In the genomic region with DNA sequence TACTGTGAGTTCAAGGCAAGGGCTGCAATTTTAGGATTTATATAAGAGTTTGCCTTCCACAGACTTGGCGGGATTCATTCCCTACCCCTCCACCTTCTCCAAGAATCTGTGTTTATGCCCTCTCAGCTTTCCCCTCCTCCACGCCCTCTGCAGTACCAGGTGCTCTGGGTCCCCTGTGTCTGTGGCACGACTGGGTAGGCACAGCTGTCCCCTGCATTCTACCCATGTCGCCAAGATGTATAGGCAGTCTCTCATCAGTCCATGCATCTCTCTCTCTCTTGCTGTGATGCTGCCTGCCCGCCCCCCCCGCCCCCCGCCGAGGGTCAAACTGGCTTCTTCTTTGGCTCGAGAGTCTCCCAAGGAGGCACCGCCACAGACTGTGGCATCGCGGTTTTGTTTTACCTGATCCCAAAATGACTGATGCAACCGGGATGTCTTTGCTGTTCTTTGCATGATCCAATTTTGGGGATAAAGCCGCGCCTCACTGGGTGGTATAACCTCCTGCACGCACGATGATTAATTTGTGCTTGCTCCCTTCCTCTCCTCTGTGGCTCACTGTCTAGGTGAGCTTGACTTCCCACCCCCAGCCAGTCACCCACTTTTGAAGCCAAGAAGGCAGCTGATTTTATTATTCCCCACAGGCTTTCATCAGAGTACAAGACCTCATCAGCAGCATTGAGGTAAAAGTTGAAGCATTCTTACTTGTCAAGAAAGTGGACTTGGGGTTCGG, we compare ENCODE assay signal across 18 cellular contexts. TPM values are rescaled to one million over a fixed set of nuclear protein-coding genes. Genes with fewer than 3 reads are reported as not detected.
DNase-seq lines count a peak whose midpoint lies in the region; ATAC-seq and TF ChIP-seq lines count a peak whose summit lies in the region.
"Had no signal": no experiment of that assay in that cellular context is flagged by ENCODE, and none has a peak within 500 bp of the region (broad histone marks: within the 10 kb centered on the region; RNA-seq: fewer than 3 reads in every experiment).

No MANE protein-coding gene starts in this region.

- ATAC-seq in stimulated activated effector memory CD8-positive, alpha-beta T cell treated with anti-CD3 and anti-CD28 coated beads, Interleukin-12 subunit alpha, Interleukin-12 subunit beta, amount 100 ng/mL, for 72 hours, result no peak
- ATAC-seq in HG03342 (IDR thresholded peaks at IDR 0.05; ENCODE audit: unreplicated experiment) (no peak), GM19324 (IDR thresholded peaks at IDR 0.05; ENCODE audit: low FRiP score, unreplicated experiment) (no peak)
- ATAC-seq: Panc1, Right ventricle myocardium inferior, T-cell had no signal

- peaks cover 26% of the 10 kb centered on the region for H3K36me3 ChIP-seq in endodermal cell (ENCODE audit: control insufficient read depth, insufficient read depth, low read length)

- H3K4me1 Mint-ChIP-seq in activated naive CD4-positive, alpha-beta T cell treated with anti-CD3 and anti-CD28 coated beads, Interleukin-2, amount 50 U/mL, for 24 hours, result no peaks in the 10 kb centered on the region
- H3K4me1 Mint-ChIP-seq in endodermal cell, result peaks cover 30% of the 10 kb centered on the region
- peaks cover 6% of the 10 kb centered on the region for H3K4me1 Mint-ChIP-seq in stimulated activated effector memory CD8-positive, alpha-beta T cell treated with anti-CD3 and anti-CD28 coated beads, Interleukin-12 subunit alpha, Interleukin-12 subunit beta, amount 100 ng/mL, for 72 hours
- no peaks in the 10 kb centered on the region for H3K4me1 Mint-ChIP-seq in type B pancreatic cell (ENCODE audit: unreplicated experiment)
- H3K4me1 Mint-ChIP-seq: B cell, T-cell had no signal

- H3K4me3 Mint-ChIP-seq in activated naive CD4-positive, alpha-beta T cell treated with anti-CD3 and anti-CD28 coated beads, Interleukin-2, amount 50 U/mL, for 24 hours, result no peak overlapping the region
- no peak overlapping the region for H3K4me3 Mint-ChIP-seq in endodermal cell
- no peak overlapping the region for H3K4me3 Mint-ChIP-seq in stimulated activated effector memory CD8-positive, alpha-beta T cell treated with anti-CD3 and anti-CD28 coated beads, Interleukin-12 subunit alpha, Interleukin-12 subunit beta, amount 100 ng/mL, for 72 hours
- no peak overlapping the region for H3K4me3 Mint-ChIP-seq in type B pancreatic cell
- H3K4me3 Mint-ChIP-seq: B cell, T-cell had no signal

- no peak for DNase-seq in activated naive CD4-positive, alpha-beta T cell (lab: John Stamatoyannopoulos, UW)
- DNase-seq in NCI-H82 (lab: John Stamatoyannopoulos, UW) (peak; percentile 89), endodermal cell (peak; percentile 53), type B pancreatic cell (ENCODE audit: extremely low spot score, unreplicated experiment) (no peak)
- no peak for DNase-seq in stimulated activated effector memory CD8-positive, alpha-beta T cell treated with anti-CD3 and anti-CD28 coated beads, Interleukin-12 subunit alpha, Interleukin-12 subunit beta, amount 100 ng/mL, for 72 hours (ENCODE audit: low spot score in 2 of 2)
- DNase-seq: ACHN, NCI-H1436, NCI-H2081, NCI-H345, NCI-H526 treated with DMSO at 0.1 percent for 48 hours, T-cell had no signal

- H3K4me3 ChIP-seq in endodermal cell (ENCODE audit: low read length), result no peak overlapping the region
- H3K4me3 ChIP-seq: SK-N-MC had no signal

- TF ChIP-seq CTCF in endodermal cell (conservative IDR thresholded peaks at IDR 0.05) (no peak), type B pancreatic cell (conservative IDR thresholded peaks at IDR 0.05) (no peak)

- H3K27ac Mint-ChIP-seq in activated naive CD4-positive, alpha-beta T cell treated with anti-CD3 and anti-CD28 coated beads, Interleukin-2, amount 50 U/mL, for 24 hours, result peak overlapping the region; percentile 46
- H3K27ac Mint-ChIP-seq in endodermal cell (peak overlapping the region; percentile 2), type B pancreatic cell (no peak overlapping the region)
- peak overlapping the region; percentile 54 for H3K27ac Mint-ChIP-seq in stimulated activated effector memory CD8-positive, alpha-beta T cell treated with anti-CD3 and anti-CD28 coated beads, Interleukin-12 subunit alpha, Interleukin-12 subunit beta, amount 100 ng/mL, for 72 hours
- H3K27ac Mint-ChIP-seq: B cell had no signal

- H3K27me3 ChIP-seq in endodermal cell (ENCODE audit: control insufficient read depth, insufficient read depth, low read length, poor library complexity, severe bottlenecking), result no peaks in the 10 kb centered on the region

- peaks cover 9% of the 10 kb centered on the region for H3K36me3 Mint-ChIP-seq in activated naive CD4-positive, alpha-beta T cell treated with anti-CD3 and anti-CD28 coated beads, Interleukin-2, amount 50 U/mL, for 24 hours
- H3K36me3 Mint-ChIP-seq in endodermal cell (ENCODE audit: low read depth), result peaks cover 24% of the 10 kb centered on the region
- H3K36me3 Mint-ChIP-seq in stimulated activated effector memory CD8-positive, alpha-beta T cell treated with anti-CD3 and anti-CD28 coated beads, Interleukin-12 subunit alpha, Interleukin-12 subunit beta, amount 100 ng/mL, for 72 hours, result peaks cover 38% of the 10 kb centered on the region
- peaks cover 11% of the 10 kb centered on the region for H3K36me3 Mint-ChIP-seq in type B pancreatic cell

- H3K9me3 ChIP-seq in endodermal cell (ENCODE audit: control insufficient read depth, low read length), result peaks cover 12% of the 10 kb centered on the region

- H3K4me1 ChIP-seq in endodermal cell (ENCODE audit: control insufficient read depth, insufficient read depth, low read length), result peaks cover 3% of the 10 kb centered on the region

- H3K27me3 Mint-ChIP-seq in activated naive CD4-positive, alpha-beta T cell treated with anti-CD3 and anti-CD28 coated beads, Interleukin-2, amount 50 U/mL, for 24 hours, result no peaks in the 10 kb centered on the region
- H3K27me3 Mint-ChIP-seq in endodermal cell (ENCODE audit: insufficient read depth), result no peaks in the 10 kb centered on the region
- H3K27me3 Mint-ChIP-seq in type B pancreatic cell, result no peaks in the 10 kb centered on the region
- H3K27me3 Mint-ChIP-seq: B cell, T-cell had no signal

- H3K27ac ChIP-seq in endodermal cell (ENCODE audit: low read depth, low read length), result no peak overlapping the region

- no peak overlapping the region for H3K9ac ChIP-seq in endodermal cell (ENCODE audit: extremely low read depth, low read length, poor library complexity, severe bottlenecking)

- no peaks in the 10 kb centered on the region for H3K9me3 Mint-ChIP-seq in activated naive CD4-positive, alpha-beta T cell treated with anti-CD3 and anti-CD28 coated beads, Interleukin-2, amount 50 U/mL, for 24 hours
- H3K9me3 Mint-ChIP-seq in endodermal cell, result no peaks in the 10 kb centered on the region
- H3K9me3 Mint-ChIP-seq in stimulated activated effector memory CD8-positive, alpha-beta T cell treated with anti-CD3 and anti-CD28 coated beads, Interleukin-12 subunit alpha, Interleukin-12 subunit beta, amount 100 ng/mL, for 72 hours, result no peaks in the 10 kb centered on the region
- no peaks in the 10 kb centered on the region for H3K9me3 Mint-ChIP-seq in type B pancreatic cell
- H3K9me3 Mint-ChIP-seq: T-cell had no signal

- 82 to 91% methylated on average over 13 to 18 of the region's 18 CpGs for WGBS in endodermal cell (ENCODE audit: insufficient coverage in 1 of 2, insufficient read length in 1 of 2), 2 experiments

RNA-seq across cellular contexts. Expression of a gene that starts 43.7 kb away (rescaled TPM):
- total RNA-seq in endodermal cell (under 1 TPM; 0.33 to 0.73 TPM), type B pancreatic cell (ENCODE audit: low replicate concordance) (1.2 and 6.0 TPM in 2 replicates)
- 1.4 TPM for polyA plus RNA-seq in endodermal cell (2013, experiment 1 of 2)
- polyA plus RNA-seq in endodermal cell (2013, experiment 2 of 2), result 0.70 TPM
- total RNA-seq: Right ventricle myocardium inferior had no signal

RNA-seq across cellular contexts. Expression of a gene that starts 55.0 kb away (rescaled TPM):
- total RNA-seq in endodermal cell, result 10 to 100 TPM; 39.5 to 45.5 TPM
- polyA plus RNA-seq in endodermal cell (2013, experiment 1 of 2), result 44.1 TPM
- polyA plus RNA-seq in endodermal cell (2013, experiment 2 of 2), result 36.1 TPM
- 22.6 and 28.6 TPM in 2 replicates for total RNA-seq in type B pancreatic cell (ENCODE audit: low replicate concordance)

RNA-seq across cellular contexts. Expression of a gene that starts 55.3 kb away (rescaled TPM):
- total RNA-seq in endodermal cell (10 to 100 TPM; 36.0 to 46.6 TPM), type B pancreatic cell (ENCODE audit: low replicate concordance) (16.9 and 41.6 TPM in 2 replicates)
- 39.8 TPM for polyA plus RNA-seq in endodermal cell (2013, experiment 1 of 2)
- polyA plus RNA-seq in endodermal cell (2013, experiment 2 of 2), result 44.0 TPM

Comparison
In these comparisons a context has a peak if more than half of its experiments do, and no peak if none do; other contexts are left out.
1. DNase-seq: peak in NCI-H82 (single experiment) and endodermal cell (single experiment); none in activated naive CD4-positive, alpha-beta T cell (0 of 4), stimulated activated effector memory CD8-positive, alpha-beta T cell treated with anti-CD3 and anti-CD28 coated beads, Interleukin-12 subunit alpha, Interleukin-12 subunit beta, amount 100 ng/mL, for 72 hours (0 of 2) and type B pancreatic cell (single experiment).